ENCODE assay signal across 9 cellular contexts in the genomic region with DNA sequence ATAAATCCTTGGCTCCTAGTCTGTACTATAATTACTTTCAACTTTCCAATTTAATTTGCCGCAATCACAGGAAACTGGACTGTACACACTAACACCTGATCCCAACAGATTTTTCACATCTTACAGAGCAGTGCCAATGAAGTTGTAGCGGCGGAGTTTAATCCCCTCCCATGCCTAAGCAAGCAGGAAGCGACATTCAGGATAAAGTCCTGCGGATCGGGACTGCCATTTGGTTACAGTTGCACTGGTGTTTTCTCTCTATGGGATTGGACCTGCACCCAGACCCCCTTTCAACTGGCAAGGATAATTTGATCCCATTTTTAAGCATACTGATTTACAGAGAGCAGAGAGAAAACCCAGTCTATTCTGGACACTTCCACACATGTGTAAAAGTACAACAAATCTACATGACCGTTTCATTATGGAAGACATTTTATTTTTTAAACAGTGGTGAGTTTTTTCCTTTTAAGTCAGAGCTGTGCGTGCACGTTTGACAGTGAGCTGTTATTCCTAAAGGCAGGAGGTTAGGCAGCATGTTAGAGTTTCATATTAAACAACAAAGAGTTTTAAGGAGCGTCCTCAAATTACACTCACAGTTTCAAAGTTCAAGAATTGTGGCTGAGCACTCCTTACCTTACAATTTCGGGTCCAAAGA.
DNase-seq lines count a peak whose midpoint lies in the region; ATAC-seq and TF ChIP-seq lines count a peak whose summit lies in the region.
"Had no signal": no experiment of that assay in that cellular context is flagged by ENCODE, and none has a peak within 500 bp of the region (broad histone marks: within the 10 kb centered on the region; RNA-seq: fewer than 3 reads in every experiment).

No MANE protein-coding gene starts in this region.

- H3K36me3 Mint-ChIP-seq in activated naive CD8-positive, alpha-beta T cell treated with anti-CD3 and anti-CD28 coated beads, Interleukin-2, amount 50 U/mL, for 24 hours (ENCODE audit: low read depth): no peaks in the 10 kb centered on the region

- no peak for TF ChIP-seq POLR2A in suprapubic skin (IDR thresholded peaks at IDR 0.05)

- H3K36me3 ChIP-seq in suprapubic skin: no peaks in the 10 kb centered on the region

- peaks cover 30% of the 10 kb centered on the region for H3K4me1 Mint-ChIP-seq in activated naive CD8-positive, alpha-beta T cell treated with anti-CD3 and anti-CD28 coated beads, Interleukin-2, amount 50 U/mL, for 24 hours

- no peaks in the 10 kb centered on the region for H3K9me3 ChIP-seq in suprapubic skin

- H3K4me1 ChIP-seq in suprapubic skin: peaks cover 11% of the 10 kb centered on the region

- H3K4me3 ChIP-seq in suprapubic skin: peak overlapping the region; percentile 45

- H3K27ac Mint-ChIP-seq in activated naive CD8-positive, alpha-beta T cell treated with anti-CD3 and anti-CD28 coated beads, Interleukin-2, amount 50 U/mL, for 24 hours: no peak overlapping the region
- H3K27ac Mint-ChIP-seq: CD4-positive, alpha-beta T cell had no signal

- peaks cover 5% of the 10 kb centered on the region for H3K27me3 Mint-ChIP-seq in activated naive CD8-positive, alpha-beta T cell treated with anti-CD3 and anti-CD28 coated beads, Interleukin-2, amount 50 U/mL, for 24 hours
- H3K27me3 Mint-ChIP-seq: CD4-positive, alpha-beta T cell had no signal

- ATAC-seq in activated naive CD8-positive, alpha-beta T cell treated with anti-CD3 and anti-CD28 coated beads, Interleukin-2, amount 50 U/mL, for 24 hours: no peak
- peak; percentile 67 for ATAC-seq in left colon
- ATAC-seq in GM21529 (IDR thresholded peaks at IDR 0.05; ENCODE audit: unreplicated experiment): no peak

- no peak for TF ChIP-seq EP300 in suprapubic skin (IDR thresholded peaks at IDR 0.05)

- 9% methylated on average over 11 of the region's 11 CpGs for WGBS in suprapubic skin

- H3K4me3 Mint-ChIP-seq in activated naive CD8-positive, alpha-beta T cell treated with anti-CD3 and anti-CD28 coated beads, Interleukin-2, amount 50 U/mL, for 24 hours: peak overlapping the region; percentile 12
- H3K4me3 Mint-ChIP-seq: CD4-positive, alpha-beta T cell had no signal

- no peaks in the 10 kb centered on the region for H3K27me3 ChIP-seq in suprapubic skin

- intact Hi-C loops in left colon (cut with DNase I, micrococcal nuclease): no loop called here

- no peaks in the 10 kb centered on the region for H3K9me3 Mint-ChIP-seq in activated naive CD8-positive, alpha-beta T cell treated with anti-CD3 and anti-CD28 coated beads, Interleukin-2, amount 50 U/mL, for 24 hours
- H3K9me3 Mint-ChIP-seq: CD4-positive, alpha-beta T cell had no signal

- DNase-seq in NCI-H2227 (lab: John Stamatoyannopoulos, UW; ENCODE audit: unreplicated experiment): peak; percentile 9
- no peak for DNase-seq in NCI-H2227 treated with DMSO at 0.1 percent for 48 hours (lab: John Stamatoyannopoulos, UW)
- no peak for DNase-seq in activated naive CD8-positive, alpha-beta T cell treated with anti-CD3 and anti-CD28 coated beads, Interleukin-2, amount 50 U/mL, for 24 hours
- DNase-seq in left colon: peak; percentile 36 to 53
- DNase-seq in suprapubic skin (ENCODE audit: low spot score in 2 of 2): no peak
- DNase-seq in UCSD-AML1 (lab: John Stamatoyannopoulos, UW; ENCODE audit: unreplicated experiment): no peak
- no peak for DNase-seq in NCI-H1436 treated with DMSO at 0.1 percent for 48 hours (lab: John Stamatoyannopoulos, UW)
- DNase-seq: CD4-positive, alpha-beta T cell had no signal

- H3K27ac ChIP-seq in suprapubic skin: peak overlapping the region; percentile 8

- TF ChIP-seq CTCF in suprapubic skin (IDR thresholded peaks at IDR 0.05): no peak

Comparison
In these comparisons a context has a peak if more than half of its experiments do, and no peak if none do; other contexts are left out.
1. DNase-seq: peak in NCI-H2227 (single experiment) and left colon (2 of 2); none in NCI-H2227 treated with DMSO at 0.1 percent for 48 hours (single experiment), activated naive CD8-positive, alpha-beta T cell treated with anti-CD3 and anti-CD28 coated beads, Interleukin-2, amount 50 U/mL, for 24 hours (single experiment), suprapubic skin (0 of 2), UCSD-AML1 (single experiment) and NCI-H1436 treated with DMSO at 0.1 percent for 48 hours (single experiment).